Comparison of ENCODE assay signal across 8 cellular contexts in genomic region chr6:72748759-72749158, GRCh38.
DNase-seq lines count a peak whose midpoint lies in the region; ATAC-seq and TF ChIP-seq lines count a peak whose summit lies in the region.

No MANE protein-coding gene starts in this region.

- H3K4me2 ChIP-seq in OCI-LY1 (ENCODE audit: low read length), result no peak overlapping the region

- TF ChIP-seq POLR2A in erythroblast (IDR thresholded peaks at IDR 0.05; ENCODE audit: low read length), result no peak

- intact Hi-C loops in colonic mucosa (cut with DNase I), result no loop called here

- H3K27me3 ChIP-seq in OCI-LY1 (ENCODE audit: insufficient read depth, low read length), result no peaks in the 10 kb centered on the region
- no peaks in the 10 kb centered on the region for H3K27me3 ChIP-seq in colonic mucosa

- H3K27ac ChIP-seq in OCI-LY1 (ENCODE audit: low read depth, low read length, poor library complexity, severe bottlenecking) (peak overlapping the region; percentile 15), colonic mucosa (no peak overlapping the region)

- no peaks in the 10 kb centered on the region for H3K9me2 ChIP-seq in OCI-LY1 (ENCODE audit: low read depth, low read length)

- no peaks in the 10 kb centered on the region; the same call in 1 of the 2 replicates for H3F3A ChIP-seq in OCI-LY1 (ENCODE audit: insufficient read depth, low read length)

- H3K79me2 ChIP-seq in OCI-LY1 (ENCODE audit: insufficient read depth, low read length), result peaks cover 26% of the 10 kb centered on the region

- H2AFZ ChIP-seq in OCI-LY1 (ENCODE audit: low read length), result no peak overlapping the region

- H3K9ac ChIP-seq in OCI-LY1 (ENCODE audit: low read length) (no peak overlapping the region), colonic mucosa (ENCODE audit: low read depth in 2 of 2, low read length in 2 of 2) (no peak overlapping the region)

- TF ChIP-seq CTCF in OCI-LY1 (IDR thresholded peaks at IDR 0.05; ENCODE audit: low read length) (no peak), foreskin fibroblast (IDR thresholded peaks at IDR 0.05; ENCODE audit: low read depth, low read length) (no peak), colonic mucosa (IDR thresholded peaks at IDR 0.05) (no peak)

- H3K4me1 ChIP-seq in OCI-LY1 (ENCODE audit: insufficient read depth, low read length, severe bottlenecking), result no peaks in the 10 kb centered on the region
- H3K4me1 ChIP-seq in colonic mucosa, result no peaks in the 10 kb centered on the region

- no peak overlapping the region for H3K4me3 ChIP-seq in OCI-LY1 (ENCODE audit: low read depth, low read length, poor library complexity, severe bottlenecking)
- no peak overlapping the region for H3K4me3 ChIP-seq in foreskin fibroblast (ENCODE audit: low read depth in 1 of 2, low read length in 2 of 2)
- H3K4me3 ChIP-seq in colonic mucosa, result no peak overlapping the region

- no peaks in the 10 kb centered on the region for H4K20me1 ChIP-seq in OCI-LY1 (ENCODE audit: insufficient read depth, low read length)

- DNase-seq in COLO829 (ENCODE audit: low spot score), result peak; percentile 56
- DNase-seq in foreskin fibroblast, result peak; percentile 87 to 94
- no peak for DNase-seq in erythroblast (lab: John Stamatoyannopoulos, UW)
- DNase-seq in colonic mucosa, result no peak

- peaks cover 8% of the 10 kb centered on the region; the same call in 1 of the 2 replicates for H3K9me3 ChIP-seq in OCI-LY1 (ENCODE audit: low read length)
- no peaks in the 10 kb centered on the region for H3K9me3 ChIP-seq in colonic mucosa

- H3K36me3 ChIP-seq in OCI-LY1 (ENCODE audit: insufficient read depth, low read length) (peaks cover 8% of the 10 kb centered on the region; the same call in 1 of the 2 replicates), colonic mucosa (no peaks in the 10 kb centered on the region)

- ATAC-seq in GM21529 (IDR thresholded peaks at IDR 0.05; ENCODE audit: unreplicated experiment) (peak; percentile 55), HG02885 (IDR thresholded peaks at IDR 0.05; ENCODE audit: poor library complexity, unreplicated experiment) (no peak), GM19397 (IDR thresholded peaks at IDR 0.05; ENCODE audit: unreplicated experiment) (no peak)

Comparison
In these comparisons a context has a peak if more than half of its experiments do, and no peak if none do; other contexts are left out.
1. DNase-seq: peak in COLO829 (single experiment) and foreskin fibroblast (2 of 2); none in erythroblast (0 of 2) and colonic mucosa (single experiment).